Comparison of ENCODE assay signal across 8 cellular contexts in genomic region chr3:132723024-132723462, GRCh38. TPM values are rescaled to one million over a fixed set of nuclear protein-coding genes. Genes with fewer than 3 reads are reported as not detected.
DNase-seq lines count a peak whose midpoint lies in the region; ATAC-seq, FAIRE-seq and TF ChIP-seq lines count a peak whose summit lies in the region.

No MANE protein-coding gene starts in this region.

- POLR2A ChIA-PET in GM12878 (lab: Charles Lee), result no interaction called here

- no TSS peak for BruUV-seq in GM12878 (replicated peaks; lab: Mats Ljungman, UMichigan)

- DNase-seq in GM12878 (ENCODE audit: low read depth, low spot score), result no peak
- no peak for DNase-seq in memory B cell (ENCODE audit: low spot score in 2 of 2)
- no peak for DNase-seq in uterus
- no peak for DNase-seq in NCI-H146 treated with DMSO at 0.1 percent for 48 hours (lab: John Stamatoyannopoulos, UW; ENCODE audit: unreplicated experiment)
- no peak for DNase-seq in Ammon's horn (ENCODE audit: low spot score)

- intact Hi-C loops in GM12878 (cut with micrococcal nuclease; ENCODE audit: unreplicated experiment) (loop anchor here (5.0 to 10.0 kb wide), 4 partner anchors 572 to 1764 kb away; partner anchors contain the start of genes ANAPC13, CDV3 and CEP63), uterus (cut with DNase I; ENCODE audit: low total_unique reads) (loop anchor here (10.0 kb wide), 2 partner anchors 702 to 852 kb away; partner anchors contain the start of gene CDV3)

- ATAC-seq in HG03135 (IDR thresholded peaks at IDR 0.05; ENCODE audit: unreplicated experiment) (peak; percentile 18), GM12878 (no peak), memory B cell (ENCODE audit: low read depth) (no peak), HG02870 (IDR thresholded peaks at IDR 0.05; ENCODE audit: unreplicated experiment) (no peak)

- peak overlapping the region; percentile 89 for H3K4me3 Mint-ChIP-seq in memory B cell

- no peaks in the 10 kb centered on the region for H4K20me1 ChIP-seq in GM12878 (ENCODE audit: control insufficient read depth, insufficient read depth)

- SMC1A ChIA-PET in GM12878 (lab: Charles Lee; ENCODE audit: uncharacterized antibody, unreplicated experiment), result interaction anchor here (0.8 to 1.2 kb wide), 2 partner anchors 61 to 64 kb away, joined by 4 to 8 read pairs; partner anchors contain the start of genes ACAD11 and UBA5

- H3K4me1 ChIP-seq in GM12878 (ENCODE audit: control insufficient read depth, insufficient read depth, low read length), result no peaks in the 10 kb centered on the region
- H3K4me1 ChIP-seq in uterus, result no peaks in the 10 kb centered on the region

- TF ChIP-seq EP300 in GM12878 (IDR thresholded peaks at IDR 0.05; ENCODE audit: borderline replicate concordance in 1 of 2, control insufficient read depth in 1 of 2, low read depth in 2 of 2, low read length in 2 of 2), result no peak

- CTCF ChIA-PET in GM12878 (lab: Yijun Ruan, JAX), result interaction anchor here (0.6 to 1.6 kb wide), 4 partner anchors 55 to 700 kb away, joined by 3 read pairs; no protein-coding TSS in a partner anchor

- in situ Hi-C loops in GM12878 (cut with MboI), result no loop called here

- H3K36me3 ChIP-seq in GM12878 (ENCODE audit: control insufficient read depth in 2 of 2, insufficient read depth in 2 of 2, low read length in 1 of 2) (no peaks in the 10 kb centered on the region), uterus (no peaks in the 10 kb centered on the region)

- peak overlapping the region; percentile 34; the same call in 1 of the 2 replicates for H3K9ac ChIP-seq in GM12878 (ENCODE audit: control insufficient read depth, insufficient read depth, low read length)

- H3K4me3 ChIP-seq in GM08714 (ENCODE audit: low read length) (peak overlapping the region; percentile 63), GM12878 (peak overlapping the region; percentile 72), uterus (peak overlapping the region; percentile 50 to 60)

- peaks cover 9% of the 10 kb centered on the region for H3K36me3 Mint-ChIP-seq in memory B cell

- H3K79me2 ChIP-seq in GM12878 (ENCODE audit: control insufficient read depth, insufficient read depth, low read length), result peaks cover 3% of the 10 kb centered on the region

- H3K27me3 Mint-ChIP-seq in memory B cell, result no peaks in the 10 kb centered on the region

- FAIRE-seq in GM12878 (lab: Jason Lieb, UNC), result no peak

- no peaks in the 10 kb centered on the region for H3K9me3 ChIP-seq in GM12878 (replicated peaks; ENCODE audit: control insufficient read depth, insufficient read depth, low read length)
- H3K9me3 ChIP-seq in uterus, result no peaks in the 10 kb centered on the region

- RAD21 ChIA-PET in GM12878 (lab: Charles Lee; ENCODE audit: unreplicated experiment), result no interaction called here

- peak overlapping the region; percentile 6 for H3K27ac Mint-ChIP-seq in memory B cell

- H3K27me3 ChIP-seq in GM12878 (replicated peaks in 1 of 2; ENCODE audit: control insufficient read depth in 2 of 2, insufficient read depth in 2 of 2, low read length in 1 of 2) (no peaks in the 10 kb centered on the region), uterus (no peaks in the 10 kb centered on the region)

- no peak overlapping the region for H3K27ac ChIP-seq in GM12878 (ENCODE audit: control insufficient read depth, insufficient read depth)
- peak overlapping the region; percentile 75 to 86 for H3K27ac ChIP-seq in uterus

- H3K9me3 Mint-ChIP-seq in memory B cell, result no peaks in the 10 kb centered on the region

- peaks cover 26% of the 10 kb centered on the region for H3K4me1 Mint-ChIP-seq in memory B cell

- H3K4me2 ChIP-seq in GM12878 (ENCODE audit: control insufficient read depth, insufficient read depth), result peak overlapping the region; percentile 81

- 1% methylated on average over 17 of the region's 17 CpGs for WGBS in GM12878 (ENCODE audit: insufficient coverage, insufficient replicate concordance, low lambda C conversion rate, missing lambda C conversion rate)

- no peak; the same call in 1 of the 2 replicates for TF ChIP-seq POLR2A in GM12878 (IDR thresholded peaks at IDR 0.05; ENCODE audit: low read depth, low read length)
- TF ChIP-seq POLR2A in uterus (IDR thresholded peaks at IDR 0.05), result peak; percentile 42 to 85

- TF ChIP-seq RAD21 in GM12878 (IDR thresholded peaks at IDR 0.05; ENCODE audit: insufficient read depth, low read depth, low read length), result no peak

- TF ChIP-seq CTCF in GM12878 (IDR thresholded peaks at IDR 0.05 in 2 of 3, conservative IDR thresholded peaks at IDR 0.05 in 1 of 3; ENCODE audit: control insufficient read depth in 2 of 3, extremely low read depth in 1 of 3, insufficient read depth in 1 of 3, low read depth in 3 of 3, low read length in 3 of 3) (0 out of 6 replicates have a peak, but pooled peaks of 1 of the 3 experiments have one; percentile 4), uterus (IDR thresholded peaks at IDR 0.05) (no peak)

- H2AFZ ChIP-seq in GM12878 (ENCODE audit: control insufficient read depth, low read depth, low read length), result peak overlapping the region; percentile 95

TF ChIP-seq in GM12878, 131 proteins besides CTCF, POLR2A, EP300 and RAD21 (continues in another document):
- TF ChIP-seq DPF2 (IDR thresholded peaks at IDR 0.05), result 0 out of 2 replicates have a peak, but pooled peaks have one; percentile 19
- no peak for TF ChIP-seq ATF7 (IDR thresholded peaks at IDR 0.05; ENCODE audit: low read depth)
- no peak for TF ChIP-seq IRF4 (IDR thresholded peaks at IDR 0.05; ENCODE audit: low read depth, low read length)
- peak; percentile 68 for TF ChIP-seq IKZF1 (conservative IDR thresholded peaks at IDR 0.05)
- TF ChIP-seq RCOR1 (conservative IDR thresholded peaks at IDR 0.05; ENCODE audit: low read depth, low read length), result no peak
- TF ChIP-seq IKZF2 (IDR thresholded peaks at IDR 0.05), result peak; percentile 29 to 47; a peak in 3 of 4 replicates
- TF ChIP-seq REST (IDR thresholded peaks at IDR 0.05; ENCODE audit: low read depth, low read length), result no peak
- peak; percentile 47; the same call in 1 of the 2 replicates for TF ChIP-seq GATAD2B (conservative IDR thresholded peaks at IDR 0.05; ENCODE audit: low read depth)

RNA-seq across cellular contexts. Expression of gene NPHP3, which starts 0.8 kb away (rescaled TPM):
- total RNA-seq in GM12878 (2013; cell fraction: nucleolus; rRNA removed), result 46.4 and 49.5 TPM in 2 replicates
- total RNA-seq in GM12878 (2014; rRNA removed), result 3.4 and 4.4 TPM in 2 replicates
- total RNA-seq in GM12878 (2014; rRNA removed; fragmentation: Illumina TruSeq; extraction: Trizol), result 2.9 and 3.5 TPM in 2 replicates
- 3.0 and 3.4 TPM in 2 replicates for total RNA-seq in GM12878 (2021)
- 3.6 TPM for polyA plus RNA-seq in GM12878 (2011; ENCODE audit: low read depth)
- polyA plus RNA-seq in GM12878 (2011; rRNA removed), result 11.7 and 17.5 TPM in 2 replicates
- polyA plus RNA-seq in GM12878 (2011; cell fraction: cytosol; rRNA removed), result 2.7 and 4.0 TPM in 2 replicates
- 15.0 and 17.1 TPM in 2 replicates for polyA plus RNA-seq in GM12878 (2011; cell fraction: nucleus; rRNA removed)
- 5.0 and 8.1 TPM in 2 replicates for polyA plus RNA-seq in GM12878 (2012)
- 4.0 and 4.9 TPM in 2 replicates for polyA plus RNA-seq in GM12878 (2014; fragmentation: Illumina TruSeq; extraction: Trizol)
- polyA plus RNA-seq in GM12878 (2014; fragmentation: Nextera tagmentation; extraction: Ambion mirVana), result under 1 TPM; 0.84 to 0.95 TPM
- polyA plus RNA-seq in GM12878 (2014; rRNA removed), result 2.3 and 3.5 TPM in 2 replicates
- 1 to 10 TPM; 1.9 to 2.1 TPM for polyA plus RNA-seq in GM12878 (2016; fragmentation: Nextera tagmentation; extraction: Ambion mirVana)
- 5.9 and 8.3 TPM in 2 replicates for polyA minus RNA-seq in GM12878 (2011; rRNA and poly(A)+ RNA removed)
- 2.3 and 3.6 TPM in 2 replicates for polyA minus RNA-seq in GM12878 (2011; cell fraction: cytosol; rRNA and poly(A)+ RNA removed)
- 8.5 and 14.4 TPM in 2 replicates for polyA minus RNA-seq in GM12878 (2011; cell fraction: nucleus; rRNA and poly(A)+ RNA removed)
- total RNA-seq in uterus, result 100 to 1,000 TPM in 1 of 4 donors, 10 to 100 TPM in 3; 50.3 to 111 (median 57.8) TPM
